24 cellular contexts compared by ENCODE assay signal in the genomic region with DNA sequence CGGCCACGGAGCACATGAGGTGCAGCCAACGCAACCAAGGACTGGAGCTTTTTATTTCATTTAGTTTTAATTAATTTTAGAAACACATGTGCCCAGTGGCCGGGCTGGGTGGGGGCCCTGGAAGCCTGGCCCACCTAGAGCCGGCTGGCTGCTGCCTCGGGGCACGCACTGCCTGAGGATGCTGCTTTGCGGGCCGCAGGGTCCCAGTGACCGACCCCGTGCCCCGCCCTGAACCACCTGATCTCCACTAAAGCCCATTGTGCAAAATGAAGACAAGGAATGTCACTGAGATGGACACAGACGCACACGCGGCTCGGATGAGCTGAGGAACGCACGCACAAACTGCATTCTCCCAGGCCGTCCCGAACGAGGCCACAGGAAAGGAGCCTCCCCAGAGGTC. TPM values are rescaled to one million over a fixed set of nuclear protein-coding genes. Genes with fewer than 3 reads are reported as not detected.
"Had no signal": no experiment of that assay in that cellular context is flagged by ENCODE, and none has a peak within 500 bp of the region (broad histone marks: within the 10 kb centered on the region; RNA-seq: fewer than 3 reads in every experiment).

No MANE protein-coding gene starts in this region.

- H3K27me3 Mint-ChIP-seq: memory B cell; naive thymus-derived CD4-positive, alpha-beta T cell; natural killer cell treated with Interleukin-12 subunit alpha and Interleukin-12 subunit beta and Interleukin-15 and Interleukin-18, amount 100 ng/mL, for 72 hours; progenitor cell of endocrine pancreas; stimulated activated naive B cell treated with anti-CD40 and anti-IgM and Interleukin-4, amounts not matched to agents 10 μg/mL and 1 μg/mL and 100 μg/mL, for 72 hours had no signal

- H3K36me3 Mint-ChIP-seq: natural killer cell treated with Interleukin-12 subunit alpha and Interleukin-12 subunit beta and Interleukin-15 and Interleukin-18, amount 100 ng/mL, for 72 hours had no signal

- ATAC-seq: left cardiac atrium; left lobe of liver; left ventricle myocardium superior; mucosa of descending colon; naive thymus-derived CD4-positive, alpha-beta T cell; natural killer cell treated with Interleukin-12 subunit alpha and Interleukin-12 subunit beta and Interleukin-15 and Interleukin-18, amount 100 ng/mL, for 72 hours; right cardiac atrium; sciatic nerve; stimulated activated naive B cell treated with anti-CD40 and anti-IgM and Interleukin-4, amounts not matched to agents 10 μg/mL and 1 μg/mL and 100 μg/mL, for 72 hours; stimulated activated naive CD8-positive, alpha-beta T cell treated with anti-CD3 and anti-CD28 coated beads, Interleukin-15, Interleukin-2, amounts not matched to agents 100 U/mL and 50 U/mL, for 24 hours had no signal

- H3K4me3 Mint-ChIP-seq: memory B cell; naive thymus-derived CD4-positive, alpha-beta T cell; natural killer cell treated with Interleukin-12 subunit alpha and Interleukin-12 subunit beta and Interleukin-15 and Interleukin-18, amount 100 ng/mL, for 72 hours; neural crest cell; stimulated activated naive B cell treated with anti-CD40 and anti-IgM and Interleukin-4, amounts not matched to agents 10 μg/mL and 1 μg/mL and 100 μg/mL, for 72 hours had no signal

- DNase-seq: islet precursor cell; left cardiac atrium; left ventricle myocardium superior; midbrain; mucosa of descending colon; naive thymus-derived CD4-positive, alpha-beta T cell; ovary; stimulated activated CD4-positive, alpha-beta T cell treated with anti-CD3 and anti-CD28 coated beads, Interleukin-12 subunit alpha, Interleukin-12 subunit beta, amount 100 ng/mL, for 4 hours; stimulated activated CD4-positive, alpha-beta T cell treated with anti-CD3 and anti-CD28 coated beads, Interleukin-15, amount 100 ng/mL, for 24 hours; stimulated activated CD4-positive, alpha-beta T cell treated with anti-CD3 and anti-CD28 coated beads, Interleukin-2, amount 100 ng/mL, for 24 hours; stimulated activated CD4-positive, alpha-beta T cell treated with anti-CD3 and anti-CD28 coated beads, Interleukin-4, amount 100 ng/mL, for 1 hour; stimulated activated naive B cell treated with anti-CD40 and anti-IgM and Interleukin-4, amounts not matched to agents 10 μg/mL and 1 μg/mL and 100 μg/mL, for 72 hours; stimulated activated naive CD8-positive, alpha-beta T cell treated with anti-CD3 and anti-CD28 coated beads, Interleukin-15, Interleukin-2, amounts not matched to agents 100 U/mL and 50 U/mL, for 24 hours; stomach; testis; thyroid gland; transverse colon had no signal

- H3K9me3 Mint-ChIP-seq: natural killer cell treated with Interleukin-12 subunit alpha and Interleukin-12 subunit beta and Interleukin-15 and Interleukin-18, amount 100 ng/mL, for 72 hours had no signal

- H3K27ac Mint-ChIP-seq: memory B cell; naive thymus-derived CD4-positive, alpha-beta T cell; natural killer cell treated with Interleukin-12 subunit alpha and Interleukin-12 subunit beta and Interleukin-15 and Interleukin-18, amount 100 ng/mL, for 72 hours; stimulated activated naive B cell treated with anti-CD40 and anti-IgM and Interleukin-4, amounts not matched to agents 10 μg/mL and 1 μg/mL and 100 μg/mL, for 72 hours had no signal

RNA-seq across cellular contexts. Expression of a gene that starts 50.4 kb away (rescaled TPM):
- total RNA-seq: left lobe of liver had no signal
